Comparison of ENCODE assay signal across 32 cellular contexts in genomic region chr21:35927262-35927661, GRCh38.
DNase-seq lines count a peak whose midpoint lies in the region; ATAC-seq and TF ChIP-seq lines count a peak whose summit lies in the region.
"Had no signal": no experiment of that assay in that cellular context is flagged by ENCODE, and none has a peak within 500 bp of the region (broad histone marks: within the 10 kb centered on the region; RNA-seq: fewer than 3 reads in every experiment).

No MANE protein-coding gene starts in this region.

- ATAC-seq in DND-41 (ENCODE audit: insufficient read depth, low read depth) (peak; percentile 59), mucosa of descending colon (peak; percentile 27), T-cell (replicated peaks in 1 of 4) (no peak)
- ATAC-seq: left lung, T-helper 17 cell had no signal

- WGBS in testis, 2 donors, result 65 to 66% methylated on average over 7 of the region's 7 CpGs
- WGBS in H9 (ENCODE audit: extremely low coverage, insufficient read length, low lambda C conversion rate), result no CpG with 5 or more reads among the region's 7 CpGs

- CTCF ChIA-PET in T-cell (lab: Charles Lee), result interaction anchor here in 1 of 2 donors (0.7 kb wide), 1 partner anchor 211 kb away, joined by 3 read pairs; no protein-coding TSS in a partner anchor

- no peaks in the 10 kb centered on the region for H3K4me1 Mint-ChIP-seq in H9
- no peaks in the 10 kb centered on the region for H3K4me1 Mint-ChIP-seq in T-cell
- H3K4me1 Mint-ChIP-seq: B cell; CD4-positive, alpha-beta memory T cell; memory B cell; T-helper 17 cell had no signal

- POLR2A ChIA-PET in T-cell (lab: Charles Lee), result no interaction called here

- no peak overlapping the region for H3K23ac ChIP-seq in H9 (ENCODE audit: insufficient read length, low read depth, low read length)

- H4K20me1 ChIP-seq in DND-41 (ENCODE audit: insufficient read depth, low read length), result no peaks in the 10 kb centered on the region
- no peaks in the 10 kb centered on the region for H4K20me1 ChIP-seq in H9 (ENCODE audit: control insufficient read depth, insufficient read depth, insufficient read length)

- DNase-seq in DND-41 (no peak), NCI-H1105 (lab: John Stamatoyannopoulos, UW) (peak; percentile 86), NCI-H510A treated with DMSO at 0.1 percent for 48 hours (lab: John Stamatoyannopoulos, UW) (peak; percentile 84), mucosa of descending colon (no peak), testis (no peak), H9 (no peak), T-cell (no peak)
- DNase-seq: ACHN; activated CD4-positive, alpha-beta memory T cell treated with anti-CD3 and anti-CD28 coated beads for 36 hours; activated CD4-positive, CD25-positive, alpha-beta regulatory T cell treated with anti-CD3 and anti-CD28 coated beads, Interleukin-2, amount 50 U/mL, for 72 hours; activated CD8-positive, alpha-beta memory T cell treated with anti-CD3 and anti-CD28 coated beads, Interleukin-2, amount 50 U/mL, for 48 hours; activated naive CD4-positive, alpha-beta T cell treated with Interleukin-2 at 50 U/mL for 16 hours; CD4-positive, alpha-beta memory T cell; central memory CD4-positive, alpha-beta T cell; cortex of kidney; effector memory CD4-positive, alpha-beta T cell; H7; left lung; MM.1S; NCI-H187 treated with DMSO at 0.1 percent for 48 hours; NCI-H226; spleen; stimulated activated CD8-positive, alpha-beta memory T cell treated with anti-CD3 and anti-CD28 coated beads, Interleukin-4, amount 100 ng/mL, for 48 hours; stomach; T-helper 17 cell; thyroid gland had no signal

- no peak overlapping the region for H2BK20ac ChIP-seq in H9 (ENCODE audit: low read depth, low read length, poor library complexity, severe bottlenecking)

- no peak overlapping the region for H3K4me2 ChIP-seq in DND-41 (ENCODE audit: insufficient read depth, low read length)
- no peak overlapping the region for H3K4me2 ChIP-seq in H9 (ENCODE audit: insufficient read depth, insufficient read length, low read length)
- H3K4me2 ChIP-seq: KMS-11 had no signal

- no peak overlapping the region for H2AK5ac ChIP-seq in H9 (ENCODE audit: insufficient read length, low read length)

- H3K9ac ChIP-seq in DND-41 (ENCODE audit: low read depth, low read length) (no peak overlapping the region), H9 (ENCODE audit: extremely low read depth, insufficient read length, low read length) (no peak overlapping the region)
- H3K9ac ChIP-seq: KMS-11 had no signal

- no peak overlapping the region for H4K91ac ChIP-seq in H9 (ENCODE audit: insufficient read length, low read depth, low read length)

- H3K27ac ChIP-seq in DND-41 (ENCODE audit: low read length) (no peak overlapping the region), testis (no peak overlapping the region), H9 (ENCODE audit: insufficient read length, low read depth, low read length) (no peak overlapping the region)
- H3K27ac ChIP-seq: epithelial cell of prostate, KMS-11, left lung, right atrium auricular region, spleen, stomach, thyroid gland had no signal

- no peak overlapping the region for H2BK15ac ChIP-seq in H9 (ENCODE audit: low read depth, low read length)

- H3K4me1 ChIP-seq in DND-41 (ENCODE audit: insufficient read depth, low read length) (no peaks in the 10 kb centered on the region), mucosa of descending colon (ENCODE audit: low read depth) (no peaks in the 10 kb centered on the region), testis (peaks cover 1% of the 10 kb centered on the region), H9 (ENCODE audit: insufficient read depth, low read length) (no peaks in the 10 kb centered on the region)

- no peaks in the 10 kb centered on the region; a peak in 1 of 5 replicates for H3K9me3 Mint-ChIP-seq in H9
- no peaks in the 10 kb centered on the region for H3K9me3 Mint-ChIP-seq in T-cell
- H3K9me3 Mint-ChIP-seq: activated CD4-positive, alpha-beta memory T cell treated with anti-CD3 and anti-CD28 coated beads for 36 hours; activated T-helper 1 cell treated with anti-CD3 and anti-CD28 coated beads, Interleukin-12 subunit alpha, Interleukin-12 subunit beta, Interleukin-2, Interleukin-4 antibody, amounts not matched to agents 30 ng/mL and 10 ng/mL and 1 ng/mL, durations not matched to agents 14 hours and 24 hours and 36 hours; CD4-positive, alpha-beta memory T cell; memory B cell had no signal

- H3K56ac ChIP-seq in H9 (ENCODE audit: insufficient read length, low read depth, low read length), result no peak overlapping the region

- H4K5ac ChIP-seq in H9 (ENCODE audit: insufficient read length, low read depth, low read length), result no peak overlapping the region

- no peak overlapping the region for H2AFZ ChIP-seq in DND-41 (ENCODE audit: low read depth, low read length)
- no peak overlapping the region for H2AFZ ChIP-seq in H9 (ENCODE audit: low read length)

- H3K9me3 ChIP-seq in DND-41 (ENCODE audit: insufficient read depth, low read length, severe bottlenecking), result no peaks in the 10 kb centered on the region
- H3K9me3 ChIP-seq in mucosa of descending colon, result no peaks in the 10 kb centered on the region
- H3K9me3 ChIP-seq in testis, result no peaks in the 10 kb centered on the region
- no peaks in the 10 kb centered on the region for H3K9me3 ChIP-seq in H9 (ENCODE audit: control insufficient read depth, low read depth, low read length)
- H3K9me3 ChIP-seq: left lung, right atrium auricular region, spleen, stomach, thyroid gland had no signal

- no peak overlapping the region for H3K14ac ChIP-seq in H9 (ENCODE audit: insufficient read depth, low read length)

- no peak overlapping the region for H3K27ac Mint-ChIP-seq in H9
- H3K27ac Mint-ChIP-seq in T-cell, result no peak overlapping the region
- H3K27ac Mint-ChIP-seq: activated CD4-positive, alpha-beta memory T cell treated with anti-CD3 and anti-CD28 coated beads for 36 hours; activated T-helper 1 cell treated with anti-CD3 and anti-CD28 coated beads, Interleukin-12 subunit alpha, Interleukin-12 subunit beta, Interleukin-2, Interleukin-4 antibody, amounts not matched to agents 30 ng/mL and 10 ng/mL and 1 ng/mL, durations not matched to agents 14 hours and 24 hours and 36 hours; B cell; CD4-positive, alpha-beta memory T cell; memory B cell; T-helper 17 cell had no signal

- no peak overlapping the region for H3K4ac ChIP-seq in H9 (ENCODE audit: low read depth, low read length)

- intact Hi-C loops in mucosa of descending colon (cut with DNase I, micrococcal nuclease) (no loop called here), testis (cut with DNase I; ENCODE audit: low total_unique reads) (no loop called here)

- H3T11ph ChIP-seq in H9 (ENCODE audit: low read length), result no peak overlapping the region

- no peaks in the 10 kb centered on the region for H3K79me1 ChIP-seq in H9 (ENCODE audit: insufficient read depth, low read depth, low read length, poor library complexity, severe bottlenecking)

- no peak overlapping the region for H3K4me3 Mint-ChIP-seq in H9
- no peak overlapping the region for H3K4me3 Mint-ChIP-seq in T-cell
- H3K4me3 Mint-ChIP-seq: activated CD4-positive, alpha-beta memory T cell treated with anti-CD3 and anti-CD28 coated beads for 36 hours; activated T-helper 1 cell treated with anti-CD3 and anti-CD28 coated beads, Interleukin-12 subunit alpha, Interleukin-12 subunit beta, Interleukin-2, Interleukin-4 antibody, amounts not matched to agents 30 ng/mL and 10 ng/mL and 1 ng/mL, durations not matched to agents 14 hours and 24 hours and 36 hours; B cell; CD4-positive, alpha-beta memory T cell; memory B cell; T-helper 17 cell had no signal

- no peak for TF ChIP-seq POLR2A in testis (IDR thresholded peaks at IDR 0.05)

- H3K18ac ChIP-seq in H9 (ENCODE audit: insufficient read length, low read depth, low read length), result no peak overlapping the region

- H2BK5ac ChIP-seq in H9 (ENCODE audit: insufficient read length, low read length), result no peak overlapping the region

- H3K27me3 Mint-ChIP-seq in H9 (ENCODE audit: low read depth), result no peaks in the 10 kb centered on the region; the same call in 1 of the 2 replicates
- H3K27me3 Mint-ChIP-seq in T-cell, result peaks cover 24 to 32% of the 10 kb centered on the region in 2 donors

- no peaks in the 10 kb centered on the region for H3K36me3 ChIP-seq in DND-41 (ENCODE audit: insufficient read depth, low read length)
- no peaks in the 10 kb centered on the region for H3K36me3 ChIP-seq in mucosa of descending colon (ENCODE audit: low read depth)
- H3K36me3 ChIP-seq in testis (ENCODE audit: low read depth, missing control alignments), result no peaks in the 10 kb centered on the region
- H3K36me3 ChIP-seq: left lung, right atrium auricular region, spleen, stomach, thyroid gland had no signal

- H3K79me2 ChIP-seq in DND-41 (ENCODE audit: insufficient read depth, low read length) (no peaks in the 10 kb centered on the region), H9 (ENCODE audit: insufficient read depth, low read length) (no peaks in the 10 kb centered on the region)

- no peak overlapping the region for H4K8ac ChIP-seq in H9 (replicated peaks; ENCODE audit: insufficient read length, low read depth, low read length)

- H3K27me3 ChIP-seq in DND-41 (ENCODE audit: insufficient read depth, low read length, poor library complexity) (peaks cover 3% of the 10 kb centered on the region), testis (no peaks in the 10 kb centered on the region), H9 (ENCODE audit: insufficient read depth, low read length) (no peaks in the 10 kb centered on the region)
- H3K27me3 ChIP-seq: left lung, right atrium auricular region, thyroid gland had no signal

- H3K36me3 Mint-ChIP-seq in H9 (ENCODE audit: insufficient read depth in 1 of 3, low read depth in 3 of 3) (no peaks in the 10 kb centered on the region), T-cell (no peaks in the 10 kb centered on the region)
- H3K36me3 Mint-ChIP-seq: activated CD4-positive, alpha-beta memory T cell treated with anti-CD3 and anti-CD28 coated beads for 36 hours; CD4-positive, alpha-beta memory T cell; memory B cell had no signal

- no peak overlapping the region for H2BK120ac ChIP-seq in H9 (ENCODE audit: low read depth, low read length, poor library complexity, severe bottlenecking)

- H2BK12ac ChIP-seq in H9 (ENCODE audit: insufficient read length, low read depth, low read length), result no peak overlapping the region

- TF ChIP-seq CTCF in DND-41 (IDR thresholded peaks at IDR 0.05; ENCODE audit: borderline replicate concordance, extremely low read depth, low read length, poor library complexity, severe bottlenecking), result no peak
- TF ChIP-seq CTCF in mucosa of descending colon (IDR thresholded peaks at IDR 0.05), result no peak
- TF ChIP-seq CTCF in testis (IDR thresholded peaks at IDR 0.05), result no peak
- TF ChIP-seq CTCF in H9 (conservative IDR thresholded peaks at IDR 0.05), result no peak

- H3K23me2 ChIP-seq in H9 (ENCODE audit: insufficient read length, low read depth, low read length, poor library complexity, severe bottlenecking), result no peaks in the 10 kb centered on the region

- H3K4me3 ChIP-seq in DND-41 (ENCODE audit: low read depth in 1 of 2, low read length in 2 of 2), result no peak overlapping the region
- H3K4me3 ChIP-seq in mucosa of descending colon, result no peak overlapping the region
- H3K4me3 ChIP-seq in testis, result no peak overlapping the region
- H3K4me3 ChIP-seq: left lung, right atrium auricular region, spleen, stomach, thyroid gland had no signal

Comparison
In these comparisons a context has a peak if more than half of its experiments do, and no peak if none do; other contexts are left out.
1. ATAC-seq: peak in DND-41 (single experiment) and mucosa of descending colon (single experiment); none in T-cell (0 of 4).
2. DNase-seq: peak in NCI-H1105 (single experiment) and NCI-H510A treated with DMSO at 0.1 percent for 48 hours (single experiment); none in DND-41 (single experiment), mucosa of descending colon (0 of 3), testis (single experiment), H9 (single experiment) and T-cell (0 of 34).